Comparison of ENCODE assay signal across 17 cellular contexts in the genomic region with DNA sequence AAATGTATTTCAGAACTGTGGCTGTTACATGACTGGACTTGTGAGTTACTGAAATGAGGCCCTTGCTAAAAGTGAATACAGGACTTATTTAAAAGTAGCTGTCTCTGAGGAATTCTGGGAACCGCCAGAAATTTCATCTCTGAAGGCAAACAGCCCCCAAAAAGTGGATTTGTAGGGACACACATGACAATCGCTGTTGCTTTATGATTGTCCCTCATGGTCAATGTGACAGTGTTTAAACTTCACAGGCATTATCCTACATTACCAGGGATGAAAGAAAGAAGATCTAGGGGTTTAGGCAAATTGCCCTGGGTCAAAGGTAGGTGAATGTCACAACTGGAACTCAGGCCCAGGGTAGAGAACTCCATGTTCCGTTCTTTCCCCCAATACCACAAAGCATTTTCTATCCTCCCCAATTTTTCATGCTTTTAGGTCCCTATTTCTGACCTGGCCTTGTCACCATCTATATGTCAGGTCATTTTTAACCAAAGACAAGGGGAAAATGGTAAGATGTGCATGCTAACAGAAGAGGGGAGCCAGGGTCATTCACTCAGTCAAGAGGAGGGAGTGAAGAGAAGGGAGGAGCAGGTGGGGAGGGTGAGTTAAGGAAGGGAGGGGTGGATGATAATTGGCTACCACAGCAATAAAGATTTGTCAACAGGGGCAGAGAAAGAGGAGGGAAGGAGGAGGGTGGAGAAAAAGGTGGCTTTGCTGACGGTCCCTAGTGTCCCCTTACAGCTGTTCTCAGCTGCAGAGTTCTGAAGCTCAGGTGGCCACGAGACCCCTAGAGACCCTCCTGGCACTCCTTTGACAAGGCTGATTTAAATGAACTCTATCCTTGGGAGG.
"Had no signal": no experiment of that assay in that cellular context is flagged by ENCODE, and none has a peak within 500 bp of the region (broad histone marks: within the 10 kb centered on the region; RNA-seq: fewer than 3 reads in every experiment).

No MANE protein-coding gene starts in this region.

- H3K4me1 ChIP-seq: gastroesophageal sphincter had no signal

- H3K36me3 ChIP-seq: gastroesophageal sphincter, prostate gland, thoracic aorta had no signal

- H3K4me3 ChIP-seq: dorsolateral prefrontal cortex, gastroesophageal sphincter, lung, prostate gland, thoracic aorta had no signal

- DNase-seq: activated CD4-positive, CD25-positive, alpha-beta regulatory T cell treated with anti-CD3 and anti-CD28 coated beads, Interleukin-2, amount 50 U/mL, for 72 hours; activated CD8-positive, alpha-beta memory T cell treated with anti-CD3 and anti-CD28 coated beads for 24 hours; activated CD8-positive, alpha-beta memory T cell treated with anti-CD3 and anti-CD28 coated beads, Interleukin-2, amount 50 U/mL, for 4 hours; activated naive CD4-positive, alpha-beta T cell; activated T-cell treated with anti-CD3 and anti-CD28 coated beads, Interleukin-2, amount 50 U/mL, for 24 hours; central memory CD4-positive, alpha-beta T cell; dorsolateral prefrontal cortex; endodermal cell; islet precursor cell; naive thymus-derived CD8-positive, alpha-beta T cell; stimulated activated CD4-positive, alpha-beta T cell treated with anti-CD3 and anti-CD28 coated beads, Interleukin-4, amount 100 ng/mL, for 24 hours; stimulated activated naive CD4-positive, alpha-beta T cell treated with Interleukin-2 at 50 U/mL for 16 hours had no signal

- H3K9me3 ChIP-seq: gastroesophageal sphincter, prostate gland, thoracic aorta had no signal

- H3K27ac ChIP-seq: gastroesophageal sphincter, thoracic aorta had no signal

- ATAC-seq: activated T-helper 17 cell treated with anti-CD3 and anti-CD28 coated beads, Interleukin-2, amount 50 U/mL, for 72 hours; gastroesophageal sphincter; naive thymus-derived CD8-positive, alpha-beta T cell had no signal

- H3K27me3 ChIP-seq: dorsolateral prefrontal cortex, gastroesophageal sphincter had no signal
